22 cellular contexts compared by ENCODE assay signal in the genomic region with DNA sequence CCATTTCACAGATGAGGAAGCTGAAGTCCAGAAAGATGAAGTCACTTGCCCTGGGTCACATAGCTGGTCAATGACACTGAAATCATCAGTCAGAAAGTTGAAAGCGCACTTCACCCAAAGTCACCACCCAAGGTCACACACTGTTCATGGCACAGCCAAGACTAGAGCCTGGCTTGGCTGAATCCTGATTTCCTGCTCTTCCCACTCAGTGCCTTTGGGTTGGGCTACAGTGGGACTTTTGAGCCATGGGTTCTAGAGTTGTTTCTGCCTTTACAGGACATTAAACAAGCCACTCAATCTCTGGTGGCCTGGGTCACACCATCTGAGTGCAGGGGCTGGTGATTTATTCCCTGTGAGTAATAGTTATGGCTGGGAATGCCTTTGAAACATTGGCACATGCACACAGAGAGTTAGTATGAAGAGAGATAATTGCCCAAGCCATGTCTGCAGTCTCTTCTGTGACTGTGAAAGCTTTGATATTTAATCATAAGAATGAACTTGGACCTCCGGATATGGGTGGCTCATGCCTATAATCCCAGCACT. TPM values are rescaled to one million over a fixed set of nuclear protein-coding genes. Genes with fewer than 3 reads are reported as not detected.
"Had no signal": no experiment of that assay in that cellular context is flagged by ENCODE, and none has a peak within 500 bp of the region (broad histone marks: within the 10 kb centered on the region; RNA-seq: fewer than 3 reads in every experiment).

No MANE protein-coding gene starts in this region.

- H3K4me3 ChIP-seq: colonic mucosa, dorsolateral prefrontal cortex, thyroid gland, upper lobe of right lung had no signal

- H3K36me3 Mint-ChIP-seq: activated naive CD8-positive, alpha-beta T cell treated with anti-CD3 and anti-CD28 coated beads for 36 hours; immature natural killer cell; memory B cell had no signal

- H3K4me1 ChIP-seq: upper lobe of right lung had no signal

- DNase-seq: activated B cell treated with CpG ODN at 0.5 μM for 24 hours; activated CD4-positive, alpha-beta T cell treated with anti-CD3 and anti-CD28 coated beads for 36 hours; activated CD4-positive, alpha-beta T cell treated with anti-CD3 and anti-CD28 coated beads, Interleukin-2, amount 50 U/mL, for 48 hours; activated CD8-positive, alpha-beta memory T cell treated with anti-CD3 and anti-CD28 coated beads, Interleukin-2, amount 50 U/mL, for 48 hours; activated naive CD4-positive, alpha-beta T cell; activated naive CD8-positive, alpha-beta T cell treated with anti-CD3 and anti-CD28 coated beads for 36 hours; activated T-cell treated with anti-CD3 and anti-CD28 coated beads, Interleukin-2, amount 50 U/mL, for 4 hours; amniotic stem cell; colonic mucosa; dorsolateral prefrontal cortex; foreskin keratinocyte; immature natural killer cell; left ventricle myocardium superior; stimulated activated CD4-positive, alpha-beta T cell treated with anti-CD3 and anti-CD28 coated beads, Interleukin-4, amount 100 ng/mL, for 24 hours; stimulated activated naive CD4-positive, alpha-beta T cell treated with Interleukin-2 at 50 U/mL for 16 hours; T1000; thyroid gland; upper lobe of right lung had no signal

- H3K4me3 Mint-ChIP-seq: activated B cell treated with CpG ODN at 0.5 μM for 24 hours; activated CD4-positive, alpha-beta T cell treated with anti-CD3 and anti-CD28 coated beads for 36 hours; activated naive CD8-positive, alpha-beta T cell treated with anti-CD3 and anti-CD28 coated beads for 36 hours; activated T-cell treated with anti-CD3 and anti-CD28 coated beads, Interleukin-2, amount 50 U/mL, for 4 hours; immature natural killer cell; memory B cell; T-helper 1 cell treated with Interleukin-12 subunit alpha and Interleukin-12 subunit beta and Interleukin-4 antibody, amounts not matched to agents 30 μg/mL and 1 μg/mL, for 36 hours had no signal

- ATAC-seq: activated CD4-positive, alpha-beta T cell treated with anti-CD3 and anti-CD28 coated beads for 36 hours; activated T-cell treated with anti-CD3 and anti-CD28 coated beads, Interleukin-2, amount 50 U/mL, for 4 hours; foreskin keratinocyte; left ventricle myocardium superior; upper lobe of right lung had no signal

- H3K4me1 Mint-ChIP-seq: activated B cell treated with CpG ODN at 0.5 μM for 24 hours; activated CD4-positive, alpha-beta T cell treated with anti-CD3 and anti-CD28 coated beads for 36 hours; activated naive CD8-positive, alpha-beta T cell treated with anti-CD3 and anti-CD28 coated beads for 36 hours; immature natural killer cell had no signal

- H3K9me3 Mint-ChIP-seq: activated B cell treated with CpG ODN at 0.5 μM for 24 hours; activated naive CD8-positive, alpha-beta T cell treated with anti-CD3 and anti-CD28 coated beads for 36 hours; activated T-cell treated with anti-CD3 and anti-CD28 coated beads, Interleukin-2, amount 50 U/mL, for 4 hours; activated T-helper 2 cell treated with anti-CD3 and anti-CD28 coated beads, Interferon-gamma antibody, Interleukin-2, Interleukin-4, amounts not matched to agents 10 μg/mL and 5 μg/mL and 100 μg/mL, durations not matched to agents 14 hours and 24 hours and 36 hours; immature natural killer cell; memory B cell; T-helper 1 cell treated with Interleukin-12 subunit alpha and Interleukin-12 subunit beta and Interleukin-4 antibody, amounts not matched to agents 30 μg/mL and 1 μg/mL, for 36 hours had no signal

- H3K9me3 ChIP-seq: colonic mucosa, thyroid gland, upper lobe of right lung had no signal

- H3K27me3 ChIP-seq: colonic mucosa, thyroid gland, upper lobe of right lung had no signal

- H3K36me3 ChIP-seq: colonic mucosa, thyroid gland, upper lobe of right lung had no signal

- H3K27ac ChIP-seq: colonic mucosa, dorsolateral prefrontal cortex, foreskin keratinocyte, upper lobe of right lung had no signal

- H3K27ac Mint-ChIP-seq: activated B cell treated with CpG ODN at 0.5 μM for 24 hours; activated CD4-positive, alpha-beta T cell treated with anti-CD3 and anti-CD28 coated beads for 36 hours; activated naive CD8-positive, alpha-beta T cell treated with anti-CD3 and anti-CD28 coated beads for 36 hours; activated T-helper 2 cell treated with anti-CD3 and anti-CD28 coated beads, Interferon-gamma antibody, Interleukin-2, Interleukin-4, amounts not matched to agents 10 μg/mL and 5 μg/mL and 100 μg/mL, durations not matched to agents 14 hours and 24 hours and 36 hours; immature natural killer cell; memory B cell; T-helper 1 cell treated with Interleukin-12 subunit alpha and Interleukin-12 subunit beta and Interleukin-4 antibody, amounts not matched to agents 30 μg/mL and 1 μg/mL, for 36 hours had no signal

RNA-seq across cellular contexts. Expression of a gene that starts 15.9 kb away (rescaled TPM):
- total RNA-seq: activated CD4-positive, alpha-beta T cell treated with anti-CD3 and anti-CD28 coated beads for 36 hours; activated CD8-positive, alpha-beta memory T cell treated with anti-CD3 and anti-CD28 coated beads for 36 hours; activated naive CD8-positive, alpha-beta T cell treated with anti-CD3 and anti-CD28 coated beads for 36 hours had no signal
